15 cellular contexts compared by ENCODE assay signal in the genomic region with DNA sequence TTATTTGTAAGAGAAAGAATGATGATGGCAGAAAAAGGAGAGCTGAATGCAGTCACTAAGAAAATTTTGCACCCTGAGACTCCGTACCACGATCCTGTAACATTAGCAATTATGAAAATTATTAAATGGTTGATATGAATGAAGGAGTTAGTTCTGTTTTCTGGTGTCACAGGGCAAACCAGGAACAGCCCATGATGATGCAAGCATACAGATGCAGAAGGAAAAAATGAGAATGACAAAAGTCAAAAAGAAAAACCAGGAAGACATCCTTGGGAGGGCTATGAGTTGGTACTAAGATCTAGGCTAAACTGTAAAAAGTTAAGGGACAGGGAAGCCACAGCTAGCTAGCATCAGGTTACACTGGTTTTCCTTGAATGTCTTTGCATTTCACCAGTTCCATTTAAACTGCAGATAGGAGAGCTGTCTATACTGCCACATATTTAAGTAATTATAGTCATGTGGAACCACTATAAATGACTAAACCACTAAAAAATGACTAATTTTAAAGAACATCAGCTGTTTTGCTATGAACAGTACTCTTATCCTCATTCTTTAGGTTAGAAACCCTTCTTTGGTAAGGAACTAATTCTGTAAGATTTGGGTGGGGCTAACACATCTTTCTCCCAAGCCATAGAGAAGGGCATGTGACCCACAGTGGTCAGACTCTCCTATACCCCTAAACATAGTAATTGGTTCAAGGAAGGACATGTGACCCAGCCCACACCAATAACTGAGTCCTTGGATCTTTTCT. TPM values are rescaled to one million over a fixed set of nuclear protein-coding genes. Genes with fewer than 3 reads are reported as not detected.
DNase-seq lines count a peak whose midpoint lies in the region; ATAC-seq, FAIRE-seq and TF ChIP-seq lines count a peak whose summit lies in the region.
"Had no signal": no experiment of that assay in that cellular context is flagged by ENCODE, and none has a peak within 500 bp of the region (broad histone marks: within the 10 kb centered on the region; RNA-seq: fewer than 3 reads in every experiment).

No MANE protein-coding gene starts in this region.

- peak overlapping the region; percentile 75 for H2BK5ac ChIP-seq in IMR-90 (ENCODE audit: low read depth, low read length, poor library complexity, severe bottlenecking)

- CTCF ChIA-PET in IMR-90 (lab: Yijun Ruan, JAX), result no interaction called here

- intact Hi-C loops in IMR-90 (cut with micrococcal nuclease), result no loop called here

- peak overlapping the region; percentile 60 for H4K5ac ChIP-seq in IMR-90 (ENCODE audit: low read depth, low read length)

- H3K4ac ChIP-seq in IMR-90 (ENCODE audit: low read depth, low read length), result peak overlapping the region; percentile 57

- peaks cover 9% of the 10 kb centered on the region for H3K4me1 ChIP-seq in IMR-90 (ENCODE audit: control insufficient read depth, insufficient read depth, low read length)
- H3K4me1 ChIP-seq in keratinocyte (ENCODE audit: control insufficient read depth, extremely low read depth, insufficient read depth, low read length), result no peaks in the 10 kb centered on the region

- H3K14ac ChIP-seq in IMR-90 (replicated peaks; ENCODE audit: low read depth, low read length), result peak overlapping the region; percentile 55; the same call in 1 of the 2 replicates

- BruUV-seq in IMR-90 (replicated peaks; lab: Mats Ljungman, UMichigan), result no TSS peak

- H3K9me1 ChIP-seq in IMR-90 (ENCODE audit: insufficient read depth, low read length) (peaks cover 6% of the 10 kb centered on the region; the same call in 1 of the 2 replicates), keratinocyte (ENCODE audit: control insufficient read depth, extremely low read depth, insufficient read depth, low read length) (no peaks in the 10 kb centered on the region)

- H3K9me3 ChIP-seq in IMR-90 (ENCODE audit: control insufficient read depth, insufficient read depth, low read length) (no peaks in the 10 kb centered on the region), keratinocyte (ENCODE audit: control insufficient read depth, low read depth, low read length) (no peaks in the 10 kb centered on the region)

- no peak overlapping the region for H2BK15ac ChIP-seq in IMR-90 (ENCODE audit: low read depth, low read length)

- peaks cover 12 to 40% of the 10 kb centered on the region in 2 experiments for H3K79me1 ChIP-seq in IMR-90 (ENCODE audit: low read depth in 1 of 2, low read length in 2 of 2)

- H3K27me3 ChIP-seq in IMR-90 (ENCODE audit: control insufficient read depth, insufficient read depth, low read length) (no peaks in the 10 kb centered on the region), keratinocyte (ENCODE audit: control insufficient read depth, extremely low read depth, insufficient read depth, low read length) (no peaks in the 10 kb centered on the region)

- TF ChIP-seq CTCF in IMR-90 (conservative IDR thresholded peaks at IDR 0.05; ENCODE audit: low read depth, low read length), result no peak
- no peak for TF ChIP-seq CTCF in keratinocyte (optimal IDR thresholded peaks at IDR 0.05 in 1 of 3, IDR thresholded peaks at IDR 0.05 in 1 of 3, conservative IDR thresholded peaks at IDR 0.05 in 1 of 3; ENCODE audit: extremely low read depth in 1 of 3, insufficient read depth in 2 of 3, low read length in 3 of 3)

- H3K79me2 ChIP-seq in keratinocyte (ENCODE audit: control insufficient read depth, insufficient read depth, low read length), result peaks cover 67% of the 10 kb centered on the region

- POLR2A ChIA-PET in IMR-90 (lab: Charles Lee; ENCODE audit: unreplicated experiment), result interaction anchor here (0.6 kb wide), 1 partner anchor 59 kb away, joined by 3 read pairs; no protein-coding TSS in a partner anchor

- H3K27ac ChIP-seq in IMR-90 (ENCODE audit: insufficient read depth, low read length) (peak overlapping the region; percentile 82; the same call in 1 of the 2 replicates), keratinocyte (ENCODE audit: control insufficient read depth, insufficient read depth, low read length) (no peak overlapping the region)

- 0 out of 2 replicates have a peak overlapping the region, but pooled peaks have one; percentile 12 for H2BK120ac ChIP-seq in IMR-90 (ENCODE audit: low read depth, low read length)

- H2BK20ac ChIP-seq in IMR-90 (ENCODE audit: low read depth, low read length), result no peak overlapping the region

- DNase-seq in CD1c-positive myeloid dendritic cell (ENCODE audit: extremely low spot score) (peak; percentile 54), IMR-90 (peak; percentile 66), amniotic stem cell (lab: John Stamatoyannopoulos, UW) (peak; percentile 41), keratinocyte (ENCODE audit: low read depth, low spot score) (no peak), NCI-H446 (lab: John Stamatoyannopoulos, UW) (no peak), left lobe of liver (ENCODE audit: low spot score) (no peak), GOT3 (lab: John Stamatoyannopoulos, UW) (no peak), globus pallidus (ENCODE audit: low spot score) (no peak)
- DNase-seq: activated naive CD4-positive, alpha-beta T cell treated with Interleukin-2 at 50 U/mL for 16 hours; Calu3; central memory CD4-positive, alpha-beta T cell; NCI-H1436 treated with DMSO at 0.1 percent for 48 hours; NCI-H510A; RPMI8226 had no signal

- H4K91ac ChIP-seq in IMR-90 (ENCODE audit: insufficient read depth, low read depth, low read length), result peak overlapping the region; percentile 18

- 100% methylated on average over 1 of the region's 2 CpGs; no CpG with 5 or more reads in 1 of the 2 experiments for WGBS in IMR-90 (ENCODE audit: extremely low coverage in 2 of 2, insufficient read length in 1 of 2), 2 experiments

- H2AK5ac ChIP-seq in IMR-90 (ENCODE audit: low read depth, low read length), result peak overlapping the region; percentile 63; the same call in 1 of the 2 replicates

- no peak overlapping the region for H3K56ac ChIP-seq in IMR-90 (ENCODE audit: extremely low read depth, insufficient read depth, low read length)

- H3K36me3 ChIP-seq in IMR-90 (ENCODE audit: control insufficient read depth, insufficient read depth, low read length) (peaks cover 4% of the 10 kb centered on the region; the same call in 1 of the 2 replicates), keratinocyte (ENCODE audit: control insufficient read depth in 2 of 2, extremely low read depth in 1 of 2, insufficient read depth in 2 of 2, low read length in 2 of 2) (peaks cover 0 to 2% of the 10 kb centered on the region in 2 experiments)

- dilution Hi-C loops in IMR-90 (cut with HindIII; ENCODE audit: low sequenced_read_pairs, unreplicated experiment) (no loop called here), keratinocyte (cut with MboI; ENCODE audit: extremely low pct_ligation_motif_present, low sequenced_read_pairs) (no loop called here)

- no peak overlapping the region; the same call in 1 of the 2 replicates for H3K9ac ChIP-seq in IMR-90 (ENCODE audit: low read depth, low read length)
- H3K9ac ChIP-seq in keratinocyte (ENCODE audit: control insufficient read depth, extremely low read depth, insufficient read depth, low read length), result no peak overlapping the region

- in situ Hi-C loops in IMR-90 (cut with MboI; ENCODE audit: low sequenced_read_pairs), result no loop called here

- H3K23ac ChIP-seq in IMR-90 (ENCODE audit: low read depth, low read length), result no peak overlapping the region

- H2AK9ac ChIP-seq in IMR-90 (replicated peaks; ENCODE audit: low read depth, low read length, poor library complexity), result no peak overlapping the region

- H4K8ac ChIP-seq in IMR-90 (ENCODE audit: low read depth in 2 of 2, low read length in 2 of 2), result peak overlapping the region in 1 of 2 experiments; percentile 42; a peak in 1 of 4 replicates

- no peak for TF ChIP-seq RAD21 in IMR-90 (IDR thresholded peaks at IDR 0.05; ENCODE audit: low read length)

- H3K18ac ChIP-seq in IMR-90 (ENCODE audit: low read depth, low read length), result peak overlapping the region; percentile 75; the same call in 1 of the 2 replicates

- ATAC-seq in IMR-90 (ENCODE audit: low read depth), result peak; percentile 82
- no peak for ATAC-seq in left lobe of liver

- no peak overlapping the region for H3K4me3 ChIP-seq in IMR-90 (ENCODE audit: insufficient read depth, low read depth, low read length)
- no peak overlapping the region for H3K4me3 ChIP-seq in keratinocyte (ENCODE audit: control insufficient read depth in 2 of 3, extremely low read depth in 1 of 3, insufficient read depth in 2 of 3, low read depth in 1 of 3, low read length in 3 of 3)

- peak; percentile 9 for FAIRE-seq in keratinocyte (lab: Jason Lieb, UNC)
- FAIRE-seq: endothelial cell of umbilical vein had no signal

- no peak overlapping the region for H2AFZ ChIP-seq in IMR-90 (replicated peaks; ENCODE audit: low read length, poor library complexity)
- H2AFZ ChIP-seq in keratinocyte (ENCODE audit: control insufficient read depth, low read length), result no peak overlapping the region

- H4K20me1 ChIP-seq in IMR-90 (ENCODE audit: insufficient read depth, low read length) (peaks cover 39% of the 10 kb centered on the region; the same call in 1 of the 2 replicates), keratinocyte (ENCODE audit: control insufficient read depth, extremely low read depth, insufficient read depth, low read length) (no peaks in the 10 kb centered on the region)

- H3K4me2 ChIP-seq in IMR-90 (ENCODE audit: low read depth, low read length) (peak overlapping the region; percentile 60; the same call in 1 of the 2 replicates), keratinocyte (ENCODE audit: control insufficient read depth, extremely low read depth, insufficient read depth, low read depth, low read length) (no peak overlapping the region)

- no peak for TF ChIP-seq POLR2A in IMR-90 (IDR thresholded peaks at IDR 0.05; ENCODE audit: low read depth, low read length)

RNA-seq across cellular contexts. Expression of gene DOCK7, which starts 11.4 kb away (rescaled TPM):
- total RNA-seq in IMR-90 (2012; rRNA removed) (97.7 and 108 TPM in 2 replicates), left lobe of liver (13.1 TPM)
- polyA plus RNA-seq in IMR-90 (2012; rRNA removed) (31.9 and 38.0 TPM in 2 replicates), keratinocyte (31.2 to 66.9 TPM (median 64.1 TPM) in 3 replicates)
- polyA plus RNA-seq in IMR-90 (2012; cell fraction: cytosol; rRNA removed), result 10.5 and 16.0 TPM in 2 replicates
- polyA plus RNA-seq in IMR-90 (2012; cell fraction: nucleus; rRNA removed; ENCODE audit: low replicate concordance), result 8.5 and 49.0 TPM in 2 replicates
- 48.7 TPM for polyA plus RNA-seq in keratinocyte (2011; ENCODE audit: low read depth)
- polyA plus RNA-seq in keratinocyte (2011; cell fraction: cytosol; rRNA removed), result 20.5 and 31.0 TPM in 2 replicates
- 59.3 and 61.8 TPM in 2 replicates for polyA plus RNA-seq in keratinocyte (2011; cell fraction: nucleus; rRNA removed)
- 14.7 and 116 TPM in 2 replicates for polyA plus RNA-seq in keratinocyte (2012; ENCODE audit: low replicate concordance)
- 56.8 to 165 TPM (median 133 TPM) in 3 replicates for polyA minus RNA-seq in keratinocyte
- polyA minus RNA-seq in keratinocyte (2011; cell fraction: cytosol; rRNA and poly(A)+ RNA removed), result 86.1 TPM
- polyA minus RNA-seq in keratinocyte (2011; cell fraction: nucleus; rRNA and poly(A)+ RNA removed), result 187 and 380 TPM in 2 replicates

Comparison
In these comparisons a context has a peak if more than half of its experiments do, and no peak if none do; other contexts are left out.
1. DNase-seq: peak in CD1c-positive myeloid dendritic cell (single experiment), IMR-90 (single experiment) and amniotic stem cell (single experiment); none in keratinocyte (single experiment), NCI-H446 (0 of 2), left lobe of liver (single experiment), GOT3 (single experiment) and globus pallidus (single experiment).